1 cellular context compared by ENCODE assay signal in the genomic region with DNA sequence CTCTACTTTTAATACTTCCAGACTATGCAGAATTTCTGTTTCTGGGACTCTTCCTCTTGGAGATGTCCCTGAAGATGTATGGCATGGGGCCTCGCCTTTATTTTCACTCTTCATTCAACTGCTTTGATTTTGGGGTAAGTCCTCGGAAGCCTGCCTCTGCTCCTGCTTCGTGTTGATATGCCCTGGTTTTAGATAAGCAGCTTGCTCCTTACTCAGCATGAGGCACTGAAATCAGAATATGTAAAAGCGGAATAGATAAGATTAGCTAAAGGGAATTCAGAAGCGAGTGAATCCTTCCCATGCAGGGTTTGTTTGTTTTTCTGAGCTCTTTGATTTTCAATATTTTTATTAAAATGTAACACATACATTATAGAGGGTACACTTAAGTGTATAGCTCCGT.
TF ChIP-seq lines count a peak whose summit lies in the region.

No MANE protein-coding gene starts in this region.

TF ChIP-seq in K562, 482 proteins besides CTCF, POLR2A, EP300 and RAD21 (continued from another document):
- TF ChIP-seq, protein P1, sequence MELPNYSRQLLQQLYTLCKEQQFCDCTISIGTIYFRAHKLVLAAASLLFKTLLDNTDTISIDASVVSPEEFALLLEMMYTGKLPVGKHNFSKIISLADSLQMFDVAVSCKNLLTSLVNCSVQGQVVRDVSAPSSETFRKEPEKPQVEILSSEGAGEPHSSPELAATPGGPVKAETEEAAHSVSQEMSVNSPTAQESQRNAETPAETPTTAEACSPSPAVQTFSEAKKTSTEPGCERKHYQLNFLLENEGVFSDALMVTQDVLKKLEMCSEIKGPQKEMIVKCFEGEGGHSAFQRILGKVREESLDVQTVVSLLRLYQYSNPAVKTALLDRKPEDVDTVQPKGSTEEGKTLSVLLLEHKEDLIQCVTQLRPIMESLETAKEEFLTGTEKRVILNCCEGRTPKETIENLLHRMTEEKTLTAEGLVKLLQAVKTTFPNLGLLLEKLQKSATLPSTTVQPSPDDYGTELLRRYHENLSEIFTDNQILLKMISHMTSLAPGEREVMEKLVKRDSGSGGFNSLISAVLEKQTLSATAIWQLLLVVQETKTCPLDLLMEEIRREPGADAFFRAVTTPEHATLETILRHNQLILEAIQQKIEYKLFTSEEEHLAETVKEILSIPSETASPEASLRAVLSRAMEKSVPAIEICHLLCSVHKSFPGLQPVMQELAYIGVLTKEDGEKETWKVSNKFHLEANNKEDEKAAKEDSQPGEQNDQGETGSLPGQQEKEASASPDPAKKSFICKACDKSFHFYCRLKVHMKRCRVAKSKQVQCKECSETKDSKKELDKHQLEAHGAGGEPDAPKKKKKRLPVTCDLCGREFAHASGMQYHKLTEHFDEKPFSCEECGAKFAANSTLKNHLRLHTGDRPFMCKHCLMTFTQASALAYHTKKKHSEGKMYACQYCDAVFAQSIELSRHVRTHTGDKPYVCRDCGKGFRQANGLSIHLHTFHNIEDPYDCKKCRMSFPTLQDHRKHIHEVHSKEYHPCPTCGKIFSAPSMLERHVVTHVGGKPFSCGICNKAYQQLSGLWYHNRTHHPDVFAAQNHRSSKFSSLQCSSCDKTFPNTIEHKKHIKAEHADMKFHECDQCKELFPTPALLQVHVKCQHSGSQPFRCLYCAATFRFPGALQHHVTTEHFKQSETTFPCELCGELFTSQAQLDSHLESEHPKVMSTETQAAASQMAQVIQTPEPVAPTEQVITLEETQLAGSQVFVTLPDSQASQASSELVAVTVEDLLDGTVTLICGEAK (IDR thresholded peaks at IDR 0.05) = no peak
- TF ChIP-seq, protein P1 (CRISPR knock-in tag; IDR thresholded peaks at IDR 0.05) = no peak
- TF ChIP-seq CBX2 (IDR thresholded peaks at IDR 0.05; ENCODE audit: insufficient read depth, low read length, poor library complexity, severe bottlenecking) = no peak
- TF ChIP-seq ZNF785 (CRISPR knock-in tag; IDR thresholded peaks at IDR 0.05) = no peak
- TF ChIP-seq ZNF551 (CRISPR knock-in tag; IDR thresholded peaks at IDR 0.05) = no peak
- TF ChIP-seq WHSC1 (IDR thresholded peaks at IDR 0.05; ENCODE audit: low read length) = no peak
- TF ChIP-seq TCF3 (CRISPR knock-in tag; IDR thresholded peaks at IDR 0.05) = peak; percentile 88
- no peak for TF ChIP-seq ZNF134 (CRISPR knock-in tag; conservative IDR thresholded peaks at IDR 0.05)
- TF ChIP-seq, protein P2, sequence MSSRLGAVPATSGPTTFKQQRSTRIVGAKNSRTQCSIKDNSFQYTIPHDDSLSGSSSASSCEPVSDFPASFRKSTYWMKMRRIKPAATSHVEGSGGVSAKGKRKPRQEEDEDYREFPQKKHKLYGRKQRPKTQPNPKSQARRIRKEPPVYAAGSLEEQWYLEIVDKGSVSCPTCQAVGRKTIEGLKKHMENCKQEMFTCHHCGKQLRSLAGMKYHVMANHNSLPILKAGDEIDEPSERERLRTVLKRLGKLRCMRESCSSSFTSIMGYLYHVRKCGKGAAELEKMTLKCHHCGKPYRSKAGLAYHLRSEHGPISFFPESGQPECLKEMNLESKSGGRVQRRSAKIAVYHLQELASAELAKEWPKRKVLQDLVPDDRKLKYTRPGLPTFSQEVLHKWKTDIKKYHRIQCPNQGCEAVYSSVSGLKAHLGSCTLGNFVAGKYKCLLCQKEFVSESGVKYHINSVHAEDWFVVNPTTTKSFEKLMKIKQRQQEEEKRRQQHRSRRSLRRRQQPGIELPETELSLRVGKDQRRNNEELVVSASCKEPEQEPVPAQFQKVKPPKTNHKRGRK (tag; IDR thresholded peaks at IDR 0.05) = no peak
- TF ChIP-seq SMAD1 (IDR thresholded peaks at IDR 0.05; ENCODE audit: low read depth, low read length, partially characterized antibody) = no peak
- no peak for TF ChIP-seq NR2F6 (CRISPR knock-in tag; IDR thresholded peaks at IDR 0.05)
- no peak for TF ChIP-seq ZFP1 (CRISPR knock-in tag; IDR thresholded peaks at IDR 0.05)
- TF ChIP-seq BMI1 (IDR thresholded peaks at IDR 0.05; ENCODE audit: low read length) = no peak
- TF ChIP-seq NFXL1 (CRISPR knock-in tag; IDR thresholded peaks at IDR 0.05) = no peak
- TF ChIP-seq KLF16 (IDR thresholded peaks at IDR 0.05) = peak; percentile 82
- TF ChIP-seq ZBTB7A (IDR thresholded peaks at IDR 0.05; ENCODE audit: borderline replicate concordance, control insufficient read depth, low read depth, low read length) = no peak
